ENCODE assay signal across 24 cellular contexts in genomic region chr13:20171364-20171763, GRCh38.
"Had no signal": no experiment of that assay in that cellular context is flagged by ENCODE, and none has a peak within 500 bp of the region (broad histone marks: within the 10 kb centered on the region; RNA-seq: fewer than 3 reads in every experiment).

No MANE protein-coding gene starts in this region.

- H3K27ac ChIP-seq: SK-N-MC, WERI-Rb-1 had no signal

- ATAC-seq: activated CD4-positive, alpha-beta T cell treated with anti-CD3 and anti-CD28 coated beads for 36 hours; activated T-helper 17 cell treated with anti-CD3 and anti-CD28 coated beads, Interleukin-2, amount 50 U/mL, for 72 hours; T-cell had no signal

- H3K36me3 ChIP-seq: MG63, WERI-Rb-1 had no signal

- H3K27me3 ChIP-seq: MG63 had no signal

- H3K4me3 ChIP-seq: MG63, SK-N-MC had no signal

- H3K9me3 ChIP-seq: MG63 had no signal

- DNase-seq: activated CD4-positive, alpha-beta memory T cell treated with anti-CD3 and anti-CD28 coated beads, Interleukin-2, amount 10 ng/mL, durations not matched to agents 7 days and 5 days; activated CD4-positive, alpha-beta T cell treated with anti-CD3 and anti-CD28 coated beads for 36 hours; activated CD4-positive, alpha-beta T cell treated with anti-CD3 and anti-CD28 coated beads, Interleukin-2, amount 50 U/mL, for 1 hour; activated gamma-delta T cell; activated naive CD4-positive, alpha-beta T cell treated with anti-CD3 and anti-CD28 coated beads for 36 hours; activated T-cell treated with anti-CD3 and anti-CD28 coated beads for 4 hours; activated T-cell treated with anti-CD3 and anti-CD28 coated beads, Interleukin-2, amount 50 U/mL, for 48 hours; amygdala; central memory CD4-positive, alpha-beta T cell; KG1; MG63; NCI-H1105 treated with DMSO at 0.1 percent for 48 hours; NCI-H146; NCI-H187 treated with DMSO at 0.1 percent for 48 hours; NCI-H2081 treated with DMSO at 0.1 percent for 48 hours; NCI-H446; NCI-H524; SHP77 treated with DMSO at 0.1 percent for 48 hours; T-cell; T-helper 2 cell; T1000; WERI-Rb-1 had no signal
